Comparison of ENCODE assay signal across 1 cellular context in the genomic region with DNA sequence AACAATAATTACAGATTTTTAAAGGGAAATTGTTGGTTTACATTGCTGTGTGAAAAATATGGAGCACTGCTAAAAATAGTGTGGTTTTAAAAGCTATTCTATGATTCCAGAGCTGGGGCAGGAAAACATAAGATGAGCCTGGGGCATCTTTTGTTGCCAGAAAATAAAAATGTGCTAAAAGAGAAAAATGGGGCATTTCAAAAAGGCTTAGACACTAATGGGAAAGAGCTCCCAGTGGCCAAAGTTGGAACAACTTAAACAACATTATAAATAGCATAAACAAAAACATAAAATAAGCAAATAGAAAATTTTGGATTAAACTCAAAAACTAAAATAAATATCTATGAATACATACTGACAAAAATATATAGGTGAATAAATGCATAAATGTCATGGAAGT.
TF ChIP-seq lines count a peak whose summit lies in the region.

No MANE protein-coding gene starts in this region.

TF ChIP-seq in GM23338, 12 proteins besides CTCF, POLR2A, EP300 and RAD21 (continued from another document):
- TF ChIP-seq, protein P1, sequence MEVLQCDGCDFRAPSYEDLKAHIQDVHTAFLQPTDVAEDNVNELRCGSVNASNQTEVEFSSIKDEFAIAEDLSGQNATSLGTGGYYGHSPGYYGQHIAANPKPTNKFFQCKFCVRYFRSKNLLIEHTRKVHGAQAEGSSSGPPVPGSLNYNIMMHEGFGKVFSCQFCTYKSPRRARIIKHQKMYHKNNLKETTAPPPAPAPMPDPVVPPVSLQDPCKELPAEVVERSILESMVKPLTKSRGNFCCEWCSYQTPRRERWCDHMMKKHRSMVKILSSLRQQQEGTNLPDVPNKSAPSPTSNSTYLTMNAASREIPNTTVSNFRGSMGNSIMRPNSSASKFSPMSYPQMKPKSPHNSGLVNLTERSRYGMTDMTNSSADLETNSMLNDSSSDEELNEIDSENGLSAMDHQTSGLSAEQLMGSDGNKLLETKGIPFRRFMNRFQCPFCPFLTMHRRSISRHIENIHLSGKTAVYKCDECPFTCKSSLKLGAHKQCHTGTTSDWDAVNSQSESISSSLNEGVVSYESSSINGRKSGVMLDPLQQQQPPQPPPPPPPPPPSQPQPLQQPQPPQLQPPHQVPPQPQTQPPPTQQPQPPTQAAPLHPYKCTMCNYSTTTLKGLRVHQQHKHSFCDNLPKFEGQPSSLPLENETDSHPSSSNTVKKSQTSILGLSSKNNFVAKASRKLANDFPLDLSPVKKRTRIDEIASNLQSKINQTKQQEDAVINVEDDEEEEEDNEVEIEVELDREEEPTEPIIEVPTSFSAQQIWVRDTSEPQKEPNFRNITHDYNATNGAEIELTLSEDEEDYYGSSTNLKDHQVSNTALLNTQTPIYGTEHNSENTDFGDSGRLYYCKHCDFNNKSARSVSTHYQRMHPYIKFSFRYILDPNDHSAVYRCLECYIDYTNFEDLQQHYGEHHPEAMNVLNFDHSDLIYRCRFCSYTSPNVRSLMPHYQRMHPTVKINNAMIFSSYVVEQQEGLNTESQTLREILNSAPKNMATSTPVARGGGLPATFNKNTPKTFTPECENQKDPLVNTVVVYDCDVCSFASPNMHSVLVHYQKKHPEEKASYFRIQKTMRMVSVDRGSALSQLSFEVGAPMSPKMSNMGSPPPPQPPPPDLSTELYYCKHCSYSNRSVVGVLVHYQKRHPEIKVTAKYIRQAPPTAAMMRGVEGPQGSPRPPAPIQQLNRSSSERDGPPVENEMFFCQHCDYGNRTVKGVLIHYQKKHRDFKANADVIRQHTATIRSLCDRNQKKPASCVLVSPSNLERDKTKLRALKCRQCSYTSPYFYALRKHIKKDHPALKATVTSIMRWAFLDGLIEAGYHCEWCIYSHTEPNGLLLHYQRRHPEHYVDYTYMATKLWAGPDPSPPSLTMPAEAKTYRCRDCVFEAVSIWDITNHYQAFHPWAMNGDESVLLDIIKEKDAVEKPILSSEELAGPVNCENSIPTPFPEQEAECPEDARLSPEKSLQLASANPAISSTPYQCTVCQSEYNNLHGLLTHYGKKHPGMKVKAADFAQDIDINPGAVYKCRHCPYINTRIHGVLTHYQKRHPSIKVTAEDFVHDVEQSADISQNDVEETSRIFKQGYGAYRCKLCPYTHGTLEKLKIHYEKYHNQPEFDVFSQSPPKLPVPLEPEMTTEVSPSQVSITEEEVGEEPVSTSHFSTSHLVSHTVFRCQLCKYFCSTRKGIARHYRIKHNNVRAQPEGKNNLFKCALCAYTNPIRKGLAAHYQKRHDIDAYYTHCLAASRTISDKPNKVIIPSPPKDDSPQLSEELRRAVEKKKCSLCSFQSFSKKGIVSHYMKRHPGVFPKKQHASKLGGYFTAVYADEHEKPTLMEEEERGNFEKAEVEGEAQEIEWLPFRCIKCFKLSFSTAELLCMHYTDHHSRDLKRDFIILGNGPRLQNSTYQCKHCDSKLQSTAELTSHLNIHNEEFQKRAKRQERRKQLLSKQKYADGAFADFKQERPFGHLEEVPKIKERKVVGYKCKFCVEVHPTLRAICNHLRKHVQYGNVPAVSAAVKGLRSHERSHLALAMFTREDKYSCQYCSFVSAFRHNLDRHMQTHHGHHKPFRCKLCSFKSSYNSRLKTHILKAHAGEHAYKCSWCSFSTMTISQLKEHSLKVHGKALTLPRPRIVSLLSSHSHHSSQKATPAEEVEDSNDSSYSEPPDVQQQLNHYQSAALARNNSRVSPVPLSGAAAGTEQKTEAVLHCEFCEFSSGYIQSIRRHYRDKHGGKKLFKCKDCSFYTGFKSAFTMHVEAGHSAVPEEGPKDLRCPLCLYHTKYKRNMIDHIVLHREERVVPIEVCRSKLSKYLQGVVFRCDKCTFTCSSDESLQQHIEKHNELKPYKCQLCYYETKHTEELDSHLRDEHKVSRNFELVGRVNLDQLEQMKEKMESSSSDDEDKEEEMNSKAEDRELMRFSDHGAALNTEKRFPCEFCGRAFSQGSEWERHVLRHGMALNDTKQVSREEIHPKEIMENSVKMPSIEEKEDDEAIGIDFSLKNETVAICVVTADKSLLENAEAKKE (CRISPR knock-in tag; IDR thresholded peaks at IDR 0.05), result no peak
- no peak for TF ChIP-seq ZNF331 (CRISPR knock-in tag; IDR thresholded peaks at IDR 0.05; ENCODE audit: low read depth)
